In genomic region chr7:152521420-152522337, GRCh38 we compare ENCODE assay signal across 20 cellular contexts.
DNase-seq lines count a peak whose midpoint lies in the region; ATAC-seq and TF ChIP-seq lines count a peak whose summit lies in the region.
"Had no signal": no experiment of that assay in that cellular context is flagged by ENCODE, and none has a peak within 500 bp of the region (broad histone marks: within the 10 kb centered on the region; RNA-seq: fewer than 3 reads in every experiment).

No MANE protein-coding gene starts in this region.

- no peak overlapping the region for H3K27ac ChIP-seq in RWPE2 (ENCODE audit: poor library complexity, severe bottlenecking)
- H3K27ac ChIP-seq in right cardiac atrium (ENCODE audit: low read length) = no peak overlapping the region
- H3K27ac ChIP-seq: prostate gland, upper lobe of right lung had no signal

- H3K4me3 Mint-ChIP-seq in activated T-cell treated with anti-CD3 and anti-CD28 coated beads, Interleukin-2, amount 50 U/mL, for 72 hours = no peak overlapping the region
- H3K4me3 Mint-ChIP-seq: CD8-positive, alpha-beta T cell; mesothelial cell of epicardium; T-helper 1 cell treated with Interleukin-12 subunit alpha and Interleukin-12 subunit beta and Interleukin-4 antibody, amounts not matched to agents 30 μg/mL and 1 μg/mL, for 36 hours had no signal

- peaks cover 3 to 6% of the 10 kb centered on the region in 2 donors for H3K36me3 Mint-ChIP-seq in activated T-cell treated with anti-CD3 and anti-CD28 coated beads, Interleukin-2, amount 50 U/mL, for 72 hours (ENCODE audit: insufficient read depth in 2 of 2)
- H3K36me3 Mint-ChIP-seq: CD8-positive, alpha-beta T cell; mesothelial cell of epicardium had no signal

- H3K27me3 Mint-ChIP-seq in activated T-cell treated with anti-CD3 and anti-CD28 coated beads, Interleukin-2, amount 50 U/mL, for 72 hours (ENCODE audit: low read depth) = peaks cover 7% of the 10 kb centered on the region

- TF ChIP-seq CTCF in RWPE2 (IDR thresholded peaks at IDR 0.05; ENCODE audit: poor library complexity, severe bottlenecking) (no peak), GM10248 (IDR thresholded peaks at IDR 0.05; ENCODE audit: control extremely low read depth, extremely low read depth, low read depth, missing control alignments) (no peak)

- no peaks in the 10 kb centered on the region for H3K36me3 ChIP-seq in RWPE2 (ENCODE audit: low read depth)
- H3K36me3 ChIP-seq: prostate gland, SJCRH30, upper lobe of right lung had no signal

- H3K4me1 Mint-ChIP-seq in activated T-cell treated with anti-CD3 and anti-CD28 coated beads, Interleukin-2, amount 50 U/mL, for 72 hours (ENCODE audit: low read depth) = no peaks in the 10 kb centered on the region

- no peaks in the 10 kb centered on the region for H3K9me3 Mint-ChIP-seq in activated T-cell treated with anti-CD3 and anti-CD28 coated beads, Interleukin-2, amount 50 U/mL, for 72 hours
- H3K9me3 Mint-ChIP-seq: CD8-positive, alpha-beta T cell; mesothelial cell of epicardium had no signal

- intact Hi-C loops in right cardiac atrium (cut with DNase I) = no loop called here

- CTCF ChIA-PET in GM10248 (lab: Yijun Ruan, JAX) = no interaction called here

- H3K27ac Mint-ChIP-seq in activated T-cell treated with anti-CD3 and anti-CD28 coated beads, Interleukin-2, amount 50 U/mL, for 72 hours = no peak overlapping the region
- H3K27ac Mint-ChIP-seq: CD8-positive, alpha-beta T cell; mesothelial cell of epicardium; T-helper 1 cell treated with Interleukin-12 subunit alpha and Interleukin-12 subunit beta and Interleukin-4 antibody, amounts not matched to agents 30 μg/mL and 1 μg/mL, for 36 hours had no signal

- DNase-seq in HuH-7 (ENCODE audit: low spot score) (peak; percentile 50), RWPE2 (ENCODE audit: low spot score) (no peak), right cardiac atrium (no peak), renal cortical epithelial cell (ENCODE audit: low read depth) (peak; percentile 38), activated gamma-delta T cell (lab: John Stamatoyannopoulos, UW) (no peak), GM10248 (ENCODE audit: extremely low spot score) (no peak)
- DNase-seq in activated T-cell treated with anti-CD3 and anti-CD28 coated beads, Interleukin-2, amount 50 U/mL, for 72 hours = no peak
- DNase-seq: activated CD4-positive, alpha-beta T cell treated with anti-CD3 and anti-CD28 coated beads, Interleukin-2, amount 50 U/mL, for 1 hour; activated gamma-delta T cell treated with Interleukin-2 at 50 U/mL for 16 hours; amniotic stem cell; CD8-positive, alpha-beta T cell; HCEC 1CT; NCI-H1436 treated with DMSO at 0.1 percent for 48 hours; stimulated activated CD4-positive, alpha-beta T cell treated with anti-CD3 and anti-CD28 coated beads, Interleukin-12 subunit alpha, Interleukin-12 subunit beta, amount 100 ng/mL, for 4 hours; upper lobe of right lung had no signal

- H3K9me3 ChIP-seq in RWPE2 (ENCODE audit: severe bottlenecking) = no peaks in the 10 kb centered on the region
- H3K9me3 ChIP-seq in right cardiac atrium (ENCODE audit: control insufficient read depth, low read length) = no peaks in the 10 kb centered on the region
- H3K9me3 ChIP-seq: prostate gland had no signal

- H3K4me1 ChIP-seq in RWPE2 (ENCODE audit: insufficient read depth, poor library complexity, severe bottlenecking) (no peaks in the 10 kb centered on the region), right cardiac atrium (ENCODE audit: control insufficient read depth, insufficient read depth, low read length) (peaks cover 7% of the 10 kb centered on the region)
- H3K4me1 ChIP-seq: prostate gland had no signal

- POLR2A ChIA-PET in GM10248 (lab: Yijun Ruan, JAX) = no interaction called here

- WGBS in right cardiac atrium = 61% methylated on average over 11 of the region's 11 CpGs

- ATAC-seq in RWPE2 (ENCODE audit: low read depth) (peak; percentile 46; the same call in 1 of the 3 replicates), right cardiac atrium (peak; percentile 41 to 83), HG02938 (IDR thresholded peaks at IDR 0.05; ENCODE audit: unreplicated experiment) (no peak)
- ATAC-seq in activated T-cell treated with anti-CD3 and anti-CD28 coated beads, Interleukin-2, amount 50 U/mL, for 72 hours (replicated peaks in 1 of 2) = no peak
- ATAC-seq: CD8-positive, alpha-beta T cell; upper lobe of right lung had no signal

- H3K27me3 ChIP-seq in RWPE2 (ENCODE audit: insufficient read depth, poor library complexity, severe bottlenecking) = no peaks in the 10 kb centered on the region
- H3K27me3 ChIP-seq in right cardiac atrium (ENCODE audit: control insufficient read depth, insufficient read depth) = no peaks in the 10 kb centered on the region
- H3K27me3 ChIP-seq: SJCRH30, upper lobe of right lung had no signal

- H3K4me3 ChIP-seq in RWPE2 (ENCODE audit: severe bottlenecking) (no peak overlapping the region), right cardiac atrium (ENCODE audit: low read length) (no peak overlapping the region)

Comparison
In these comparisons a context has a peak if more than half of its experiments do, and no peak if none do; other contexts are left out.
1. DNase-seq: peak in HuH-7 (single experiment) and renal cortical epithelial cell (single experiment); none in RWPE2 (single experiment), right cardiac atrium (0 of 3), activated gamma-delta T cell (single experiment), activated T-cell treated with anti-CD3 and anti-CD28 coated beads, Interleukin-2, amount 50 U/mL, for 72 hours (0 of 2) and GM10248 (single experiment).
2. ATAC-seq: peak in RWPE2 (single experiment) and right cardiac atrium (2 of 2); none in activated T-cell treated with anti-CD3 and anti-CD28 coated beads, Interleukin-2, amount 50 U/mL, for 72 hours (0 of 2) and HG02938 (single experiment).